Comparison of ENCODE assay signal across 15 cellular contexts in genomic region chr4:24042094-24042493, GRCh38.
A peak's percentile ranks its signal among the peaks of the same experiment; 100 is the strongest.
DNase-seq lines count a peak whose midpoint lies in the region; ATAC-seq and TF ChIP-seq lines count a peak whose summit lies in the region.
"Had no signal": no experiment of that assay in that cellular context is flagged by ENCODE, and none has a peak within 500 bp of the region (broad histone marks: within the 10 kb centered on the region; RNA-seq: fewer than 3 reads in every experiment).

No MANE protein-coding gene starts in this region.

- H3K27ac Mint-ChIP-seq in activated T-cell treated with anti-CD3 and anti-CD28 coated beads, Interleukin-2, amount 50 U/mL, for 24 hours = no peak overlapping the region
- H3K27ac Mint-ChIP-seq: brain; stimulated activated naive CD8-positive, alpha-beta T cell treated with anti-CD3 and anti-CD28 coated beads, Interleukin-15, Interleukin-2, amounts not matched to agents 100 ng/mL and 50 ng/mL, for 24 hours had no signal

- H3K4me3 Mint-ChIP-seq in activated T-cell treated with anti-CD3 and anti-CD28 coated beads, Interleukin-2, amount 50 U/mL, for 24 hours = no peak overlapping the region
- H3K4me3 Mint-ChIP-seq: brain; stimulated activated naive CD8-positive, alpha-beta T cell treated with anti-CD3 and anti-CD28 coated beads, Interleukin-15, Interleukin-2, amounts not matched to agents 100 ng/mL and 50 ng/mL, for 24 hours had no signal

- no peaks in the 10 kb centered on the region for H3K36me3 ChIP-seq in WERI-Rb-1
- H3K36me3 ChIP-seq: gastrocnemius medialis had no signal

- POLR2A ChIA-PET in AG04450 (lab: Yijun Ruan, JAX) = interaction anchor here (0.9 kb wide), 1 partner anchor 8 kb away, joined by 3 read pairs; no protein-coding TSS in a partner anchor

- no peaks in the 10 kb centered on the region for H3K27me3 Mint-ChIP-seq in activated T-cell treated with anti-CD3 and anti-CD28 coated beads, Interleukin-2, amount 50 U/mL, for 24 hours
- H3K27me3 Mint-ChIP-seq: brain; stimulated activated naive CD8-positive, alpha-beta T cell treated with anti-CD3 and anti-CD28 coated beads, Interleukin-15, Interleukin-2, amounts not matched to agents 100 ng/mL and 50 ng/mL, for 24 hours had no signal

- peak; percentile 33 for ATAC-seq in foreskin keratinocyte
- ATAC-seq: gastrocnemius medialis, PC-3 had no signal

- no peaks in the 10 kb centered on the region for H3K9me3 Mint-ChIP-seq in activated T-cell treated with anti-CD3 and anti-CD28 coated beads, Interleukin-2, amount 50 U/mL, for 24 hours
- H3K9me3 Mint-ChIP-seq: brain; stimulated activated naive CD8-positive, alpha-beta T cell treated with anti-CD3 and anti-CD28 coated beads, Interleukin-15, Interleukin-2, amounts not matched to agents 100 ng/mL and 50 ng/mL, for 24 hours had no signal

- H3K27me3 ChIP-seq in AG04450 (ENCODE audit: control insufficient read depth, insufficient read depth, low read length) = no peaks in the 10 kb centered on the region
- H3K27me3 ChIP-seq in foreskin keratinocyte = no peaks in the 10 kb centered on the region
- no peaks in the 10 kb centered on the region for H3K27me3 ChIP-seq in WERI-Rb-1 (ENCODE audit: insufficient read depth, low read depth, severe bottlenecking)
- H3K27me3 ChIP-seq: gastrocnemius medialis had no signal

- H3K9me3 ChIP-seq in AG04450 (ENCODE audit: control insufficient read depth, insufficient read depth, low read length) = no peaks in the 10 kb centered on the region
- no peaks in the 10 kb centered on the region for H3K9me3 ChIP-seq in WERI-Rb-1 (ENCODE audit: severe bottlenecking)
- H3K9me3 ChIP-seq: gastrocnemius medialis had no signal

- TF ChIP-seq CTCF in AG04450 (IDR thresholded peaks at IDR 0.05; ENCODE audit: low read depth, low read length) (no peak), foreskin keratinocyte (conservative IDR thresholded peaks at IDR 0.05) (no peak), WERI-Rb-1 (IDR thresholded peaks at IDR 0.05; ENCODE audit: low read depth, low read length) (no peak)

- no peaks in the 10 kb centered on the region for H3K4me1 Mint-ChIP-seq in activated T-cell treated with anti-CD3 and anti-CD28 coated beads, Interleukin-2, amount 50 U/mL, for 24 hours (ENCODE audit: low read depth)

- CTCF ChIA-PET in AG04450 (lab: Charles Lee) = no interaction called here

- H3K4me1 ChIP-seq in foreskin keratinocyte = no peaks in the 10 kb centered on the region
- H3K4me1 ChIP-seq: gastrocnemius medialis had no signal

- DNase-seq in AG04450 (ENCODE audit: low read depth, low spot score) (peak; percentile 86), HS-5 (ENCODE audit: low read depth) (peak; percentile 92), astrocyte of the hippocampus (ENCODE audit: low read depth, low spot score) (peak; percentile 13), foreskin keratinocyte (peak; percentile 23 to 51), WERI-Rb-1 (no peak)
- DNase-seq in activated T-cell treated with anti-CD3 and anti-CD28 coated beads, Interleukin-2, amount 50 U/mL, for 24 hours = no peak
- DNase-seq in stimulated activated CD4-positive, alpha-beta T cell treated with anti-CD3 and anti-CD28 coated beads, Interleukin-4, amount 100 ng/mL, for 24 hours = no peak
- no peak for DNase-seq in activated CD8-positive, alpha-beta memory T cell treated with anti-CD3 and anti-CD28 coated beads, Interleukin-2, amount 50 U/mL, for 4 hours
- DNase-seq: activated effector memory CD4-positive, alpha-beta T cell treated with Interleukin-2 at 50 U/mL for 16 hours; gastrocnemius medialis; NCI-H2081; NCI-H69; PC-3 had no signal

- no peak overlapping the region for H3K27ac ChIP-seq in AG04450 (ENCODE audit: low read depth, low read length)
- H3K27ac ChIP-seq in foreskin keratinocyte = no peak overlapping the region
- H3K27ac ChIP-seq in WERI-Rb-1 = no peak overlapping the region
- H3K27ac ChIP-seq: gastrocnemius medialis had no signal

- H3K36me3 Mint-ChIP-seq in activated T-cell treated with anti-CD3 and anti-CD28 coated beads, Interleukin-2, amount 50 U/mL, for 24 hours (ENCODE audit: low read depth) = no peaks in the 10 kb centered on the region
- H3K36me3 Mint-ChIP-seq: brain had no signal

- H3K4me3 ChIP-seq in AG04450 (ENCODE audit: low read depth, low read length) = no peak overlapping the region
- no peak overlapping the region for H3K4me3 ChIP-seq in WERI-Rb-1 (ENCODE audit: low read depth, low read length)
- H3K4me3 ChIP-seq: gastrocnemius medialis had no signal

Comparison
In these comparisons a context has a peak if more than half of its experiments do, and no peak if none do; other contexts are left out.
1. DNase-seq: peak in AG04450 (single experiment), HS-5 (single experiment), astrocyte of the hippocampus (single experiment) and foreskin keratinocyte (2 of 2); none in activated T-cell treated with anti-CD3 and anti-CD28 coated beads, Interleukin-2, amount 50 U/mL, for 24 hours (single experiment), stimulated activated CD4-positive, alpha-beta T cell treated with anti-CD3 and anti-CD28 coated beads, Interleukin-4, amount 100 ng/mL, for 24 hours (single experiment), WERI-Rb-1 (single experiment) and activated CD8-positive, alpha-beta memory T cell treated with anti-CD3 and anti-CD28 coated beads, Interleukin-2, amount 50 U/mL, for 4 hours (single experiment).